In the genomic region with DNA sequence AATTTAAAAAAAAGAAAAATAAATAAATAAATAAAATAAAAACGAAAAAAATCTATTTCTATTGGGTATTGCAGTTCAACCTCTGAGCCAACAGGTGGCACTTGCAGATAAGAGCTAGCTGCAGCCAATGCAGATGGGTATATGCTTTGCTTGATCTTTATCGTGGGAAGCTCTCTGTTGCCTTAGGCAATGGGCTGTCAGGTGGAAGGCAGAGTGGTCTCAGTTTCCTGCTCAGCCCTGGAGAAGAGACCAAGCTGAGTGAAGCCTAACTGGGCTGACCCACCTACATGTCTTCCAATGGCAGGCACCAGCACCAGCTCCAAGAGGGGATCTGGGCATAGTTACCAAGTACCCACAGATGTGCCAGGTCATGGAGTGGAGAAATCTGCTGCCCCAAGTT, we compare ENCODE assay signal across 8 cellular contexts.
A peak's percentile ranks its signal among the peaks of the same experiment; 100 is the strongest.
DNase-seq lines count a peak whose midpoint lies in the region; ATAC-seq and TF ChIP-seq lines count a peak whose summit lies in the region.

No MANE protein-coding gene starts in this region.

- no peak overlapping the region for H2BK120ac ChIP-seq in trophoblast cell (ENCODE audit: insufficient read depth, low read length, poor library complexity)

- H3K4me2 ChIP-seq in mammary epithelial cell (ENCODE audit: insufficient read depth, low read depth, low read length) (no peak overlapping the region), trophoblast cell (ENCODE audit: low read length) (no peak overlapping the region)

- H2BK12ac ChIP-seq in trophoblast cell (ENCODE audit: low read length): no peak overlapping the region

- H3K36me3 ChIP-seq in mammary epithelial cell (ENCODE audit: insufficient read depth, low read length) (no peaks in the 10 kb centered on the region), trophoblast cell (ENCODE audit: control insufficient read depth in 1 of 2, insufficient read depth in 2 of 2, low read length in 2 of 2) (no peaks in the 10 kb centered on the region)

- intact Hi-C loops in mammary epithelial cell (cut with micrococcal nuclease): loop anchor here (1.0 to 5.0 kb wide), 4 partner anchors 69 to 443 kb away; a partner anchor contains a TSS

- H4K8ac ChIP-seq in trophoblast cell (ENCODE audit: low read depth, low read length): no peak overlapping the region

- H3K27me3 ChIP-seq in mammary epithelial cell (ENCODE audit: insufficient read depth, low read length) (no peaks in the 10 kb centered on the region), trophoblast cell (ENCODE audit: insufficient read depth, low read length) (no peaks in the 10 kb centered on the region)

- H2AFZ ChIP-seq in mammary epithelial cell (ENCODE audit: low read depth, low read length): no peak overlapping the region
- H2AFZ ChIP-seq in trophoblast cell (ENCODE audit: insufficient read depth, low read length, poor library complexity): no peak overlapping the region

- no peak overlapping the region for H3K14ac ChIP-seq in trophoblast cell (ENCODE audit: low read length)

- H3K27ac ChIP-seq in mammary epithelial cell (ENCODE audit: insufficient read depth, low read depth, low read length): no peak overlapping the region
- no peak overlapping the region for H3K27ac ChIP-seq in trophoblast cell (ENCODE audit: low read depth, low read length)

- H3K79me2 ChIP-seq in mammary epithelial cell (ENCODE audit: insufficient read depth, low read length) (no peaks in the 10 kb centered on the region), trophoblast cell (ENCODE audit: control insufficient read depth, insufficient read depth, low read length, poor library complexity) (no peaks in the 10 kb centered on the region)

- no peak overlapping the region for H4K91ac ChIP-seq in trophoblast cell (ENCODE audit: low read depth, low read length)

- dilution Hi-C loops in mammary epithelial cell (cut with HindIII; ENCODE audit: low sequenced_read_pairs): no loop called here

- H2BK5ac ChIP-seq in trophoblast cell (ENCODE audit: low read depth, low read length, poor library complexity): no peak overlapping the region

- H4K12ac ChIP-seq in trophoblast cell (ENCODE audit: low read depth, low read length): no peak overlapping the region

- no peak overlapping the region for H3K9ac ChIP-seq in mammary epithelial cell (ENCODE audit: insufficient read depth, low read length)
- no peak overlapping the region for H3K9ac ChIP-seq in trophoblast cell (ENCODE audit: low read length)

- H4K20me1 ChIP-seq in mammary epithelial cell (ENCODE audit: insufficient read depth, low read length): no peaks in the 10 kb centered on the region

- H3K79me1 ChIP-seq in trophoblast cell (ENCODE audit: low read length): no peaks in the 10 kb centered on the region

- H3K9me3 ChIP-seq in mammary epithelial cell (replicated peaks; ENCODE audit: insufficient read depth, low read length) (no peaks in the 10 kb centered on the region), trophoblast cell (ENCODE audit: insufficient read depth, low read depth, low read length) (no peaks in the 10 kb centered on the region)

- BruUV-seq in mammary epithelial cell (replicated peaks; lab: Mats Ljungman, UMichigan): no TSS peak

- no peak for ATAC-seq in GM18858 (IDR thresholded peaks at IDR 0.05; ENCODE audit: unreplicated experiment)
- ATAC-seq in HG03095 (IDR thresholded peaks at IDR 0.05; ENCODE audit: unreplicated experiment): no peak

- H2AK5ac ChIP-seq in trophoblast cell (ENCODE audit: low read length): no peak overlapping the region

- in situ Hi-C loops in mammary epithelial cell (cut with MboI; ENCODE audit: low sequenced_read_pairs in 2 of 2): loop anchor here in 1 of 2 donors (10.0 kb wide), 1 partner anchor 99 kb away; a partner anchor contains a TSS

- H3K4me1 ChIP-seq in mammary epithelial cell (ENCODE audit: insufficient read depth, low read length) (no peaks in the 10 kb centered on the region), trophoblast cell (ENCODE audit: control insufficient read depth in 1 of 2, insufficient read depth in 2 of 2, low read length in 2 of 2) (no peaks in the 10 kb centered on the region)

- H3K4me3 ChIP-seq in mammary epithelial cell (replicated peaks in 1 of 3; ENCODE audit: insufficient read depth in 1 of 3, low read depth in 2 of 3, low read length in 3 of 3) (no peak overlapping the region), trophoblast cell (ENCODE audit: low read depth, low read length) (no peak overlapping the region)

- H3K23ac ChIP-seq in trophoblast cell (ENCODE audit: low read length): no peak overlapping the region

- 0% methylated on average over 2 of the region's 2 CpGs for WGBS in mammary epithelial cell (ENCODE audit: low coverage, missing lambda C conversion rate)
- WGBS in trophoblast cell (ENCODE audit: extremely low coverage, insufficient coverage, insufficient read length): no CpG with 5 or more reads among the region's 2 CpGs

- no peak overlapping the region for H3K18ac ChIP-seq in trophoblast cell (ENCODE audit: low read length)

- CTCF ChIA-PET in mammary epithelial cell (lab: Charles Lee; ENCODE audit: low non-redundant PET): interaction anchor here (0.6 to 0.9 kb wide), 3 partner anchors 29 to 773 kb away, joined by 3 to 8 read pairs (median 3); no protein-coding TSS in a partner anchor

- peak; percentile 30 to 74 for TF ChIP-seq CTCF in mammary epithelial cell (conservative IDR thresholded peaks at IDR 0.05 in 1 of 2, IDR thresholded peaks at IDR 0.05 in 1 of 2; ENCODE audit: extremely low read depth in 1 of 2, insufficient read depth in 1 of 2, low read depth in 1 of 2, low read length in 2 of 2)

- DNase-seq in stimulated activated CD4-positive, alpha-beta T cell treated with anti-CD3 and anti-CD28 coated beads, Interleukin-15, amount 100 ng/mL, for 24 hours: peak; percentile 5
- no peak for DNase-seq in stimulated activated CD4-positive, alpha-beta T cell treated with anti-CD3 and anti-CD28 coated beads, Interleukin-2, amount 100 ng/mL, for 48 hours
- peak; percentile 44 for DNase-seq in NCI-H2029 (lab: John Stamatoyannopoulos, UW)
- peak; percentile 12 for DNase-seq in mammary epithelial cell
- DNase-seq in trophoblast cell: peak; percentile 1 to 44
- no peak for DNase-seq in activated T-cell treated with anti-CD3 and anti-CD28 coated beads for 4 hours

- no peak overlapping the region for H3K4ac ChIP-seq in trophoblast cell (ENCODE audit: low read depth, low read length)

Comparison
In these comparisons a context has a peak if more than half of its experiments do, and no peak if none do; other contexts are left out.
1. DNase-seq: peak in stimulated activated CD4-positive, alpha-beta T cell treated with anti-CD3 and anti-CD28 coated beads, Interleukin-15, amount 100 ng/mL, for 24 hours (single experiment), NCI-H2029 (single experiment), mammary epithelial cell (single experiment) and trophoblast cell (2 of 2); none in stimulated activated CD4-positive, alpha-beta T cell treated with anti-CD3 and anti-CD28 coated beads, Interleukin-2, amount 100 ng/mL, for 48 hours (0 of 2) and activated T-cell treated with anti-CD3 and anti-CD28 coated beads for 4 hours (single experiment).